Comparison of ENCODE assay signal across 2 cellular contexts in the genomic region with DNA sequence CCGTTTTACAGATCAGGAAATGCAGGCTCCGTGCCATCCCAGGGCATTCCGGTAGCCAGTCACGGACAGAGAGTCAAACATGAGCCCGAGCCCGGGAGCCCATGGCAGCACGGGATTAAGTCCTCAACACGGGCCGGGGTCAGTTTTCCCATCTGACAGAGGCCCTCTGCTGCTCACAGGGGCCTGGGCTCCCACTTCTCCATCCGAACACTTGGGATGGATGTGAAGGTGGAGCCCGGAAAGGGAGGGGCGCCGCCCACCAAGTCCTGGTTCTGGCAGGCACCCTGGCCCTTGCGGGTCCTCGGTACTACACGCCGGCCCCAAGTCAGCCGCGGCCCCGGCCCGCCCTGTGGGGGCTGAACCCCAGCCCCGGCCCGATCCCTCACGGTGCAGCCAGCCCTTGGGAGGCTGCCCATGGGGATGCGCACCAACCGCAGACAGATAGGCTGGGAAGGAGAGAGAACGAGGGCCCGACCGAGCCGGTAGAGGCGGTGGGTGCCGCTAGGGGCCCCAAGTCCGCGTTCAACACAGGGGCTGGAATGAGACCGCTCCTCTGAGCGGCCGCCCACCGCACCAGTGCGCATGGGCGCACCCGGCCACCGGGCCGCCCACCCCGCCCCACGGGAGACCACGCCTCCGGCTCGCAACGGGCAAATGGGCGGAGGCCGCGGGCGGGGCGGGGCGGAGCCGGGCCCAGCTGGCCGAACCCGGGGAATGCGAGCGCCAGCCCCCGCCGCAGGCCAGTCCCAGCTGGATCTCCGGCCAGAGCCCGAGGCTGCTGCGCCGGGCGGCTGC.
TF ChIP-seq lines count a peak whose summit lies in the region.

A gene (plus strand): TSS at position 743 of the 795 bp plus-strand sequence. CDS start 17,916 bp downstream, outside the sequence.

TF ChIP-seq in IMR-90, 13 proteins besides CTCF, POLR2A, EP300 and RAD21 (continued from another document):
- TF ChIP-seq, protein P1, sequence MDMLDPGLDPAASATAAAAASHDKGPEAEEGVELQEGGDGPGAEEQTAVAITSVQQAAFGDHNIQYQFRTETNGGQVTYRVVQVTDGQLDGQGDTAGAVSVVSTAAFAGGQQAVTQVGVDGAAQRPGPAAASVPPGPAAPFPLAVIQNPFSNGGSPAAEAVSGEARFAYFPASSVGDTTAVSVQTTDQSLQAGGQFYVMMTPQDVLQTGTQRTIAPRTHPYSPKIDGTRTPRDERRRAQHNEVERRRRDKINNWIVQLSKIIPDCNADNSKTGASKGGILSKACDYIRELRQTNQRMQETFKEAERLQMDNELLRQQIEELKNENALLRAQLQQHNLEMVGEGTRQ (IDR thresholded peaks at IDR 0.05; ENCODE audit: low read depth, low read length), result no peak
TF ChIP-seq in IMR-90: peak in this region for 2.

TF ChIP-seq in PFSK-1, 5 proteins besides CTCF, POLR2A, EP300 and RAD21 (continued from another document):
- TF ChIP-seq, protein P2, sequence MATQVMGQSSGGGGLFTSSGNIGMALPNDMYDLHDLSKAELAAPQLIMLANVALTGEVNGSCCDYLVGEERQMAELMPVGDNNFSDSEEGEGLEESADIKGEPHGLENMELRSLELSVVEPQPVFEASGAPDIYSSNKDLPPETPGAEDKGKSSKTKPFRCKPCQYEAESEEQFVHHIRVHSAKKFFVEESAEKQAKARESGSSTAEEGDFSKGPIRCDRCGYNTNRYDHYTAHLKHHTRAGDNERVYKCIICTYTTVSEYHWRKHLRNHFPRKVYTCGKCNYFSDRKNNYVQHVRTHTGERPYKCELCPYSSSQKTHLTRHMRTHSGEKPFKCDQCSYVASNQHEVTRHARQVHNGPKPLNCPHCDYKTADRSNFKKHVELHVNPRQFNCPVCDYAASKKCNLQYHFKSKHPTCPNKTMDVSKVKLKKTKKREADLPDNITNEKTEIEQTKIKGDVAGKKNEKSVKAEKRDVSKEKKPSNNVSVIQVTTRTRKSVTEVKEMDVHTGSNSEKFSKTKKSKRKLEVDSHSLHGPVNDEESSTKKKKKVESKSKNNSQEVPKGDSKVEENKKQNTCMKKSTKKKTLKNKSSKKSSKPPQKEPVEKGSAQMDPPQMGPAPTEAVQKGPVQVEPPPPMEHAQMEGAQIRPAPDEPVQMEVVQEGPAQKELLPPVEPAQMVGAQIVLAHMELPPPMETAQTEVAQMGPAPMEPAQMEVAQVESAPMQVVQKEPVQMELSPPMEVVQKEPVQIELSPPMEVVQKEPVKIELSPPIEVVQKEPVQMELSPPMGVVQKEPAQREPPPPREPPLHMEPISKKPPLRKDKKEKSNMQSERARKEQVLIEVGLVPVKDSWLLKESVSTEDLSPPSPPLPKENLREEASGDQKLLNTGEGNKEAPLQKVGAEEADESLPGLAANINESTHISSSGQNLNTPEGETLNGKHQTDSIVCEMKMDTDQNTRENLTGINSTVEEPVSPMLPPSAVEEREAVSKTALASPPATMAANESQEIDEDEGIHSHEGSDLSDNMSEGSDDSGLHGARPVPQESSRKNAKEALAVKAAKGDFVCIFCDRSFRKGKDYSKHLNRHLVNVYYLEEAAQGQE (IDR thresholded peaks at IDR 0.05; ENCODE audit: insufficient read depth in 1 of 2, low read depth in 2 of 2, low read length in 2 of 2), result 0 out of 4 replicates have a peak, but pooled peaks of 1 of the 2 experiments have one; percentile 7
- peak; percentile 53 for TF ChIP-seq POLR2AphosphoS5 (IDR thresholded peaks at IDR 0.05; ENCODE audit: low read depth, low read length)
- TF ChIP-seq TAF1 (IDR thresholded peaks at IDR 0.05; ENCODE audit: borderline replicate concordance, insufficient read depth, low read length), result no peak
